Comparison of ENCODE assay signal across 1 cellular context in genomic region chr17:81131486-81132196, GRCh38.
TF ChIP-seq lines count a peak whose summit lies in the region.

No MANE protein-coding gene starts in this region.

TF ChIP-seq in HepG2, 621 proteins besides CTCF, POLR2A, EP300 and RAD21 (continues in another document):
- TF ChIP-seq, protein P1, sequence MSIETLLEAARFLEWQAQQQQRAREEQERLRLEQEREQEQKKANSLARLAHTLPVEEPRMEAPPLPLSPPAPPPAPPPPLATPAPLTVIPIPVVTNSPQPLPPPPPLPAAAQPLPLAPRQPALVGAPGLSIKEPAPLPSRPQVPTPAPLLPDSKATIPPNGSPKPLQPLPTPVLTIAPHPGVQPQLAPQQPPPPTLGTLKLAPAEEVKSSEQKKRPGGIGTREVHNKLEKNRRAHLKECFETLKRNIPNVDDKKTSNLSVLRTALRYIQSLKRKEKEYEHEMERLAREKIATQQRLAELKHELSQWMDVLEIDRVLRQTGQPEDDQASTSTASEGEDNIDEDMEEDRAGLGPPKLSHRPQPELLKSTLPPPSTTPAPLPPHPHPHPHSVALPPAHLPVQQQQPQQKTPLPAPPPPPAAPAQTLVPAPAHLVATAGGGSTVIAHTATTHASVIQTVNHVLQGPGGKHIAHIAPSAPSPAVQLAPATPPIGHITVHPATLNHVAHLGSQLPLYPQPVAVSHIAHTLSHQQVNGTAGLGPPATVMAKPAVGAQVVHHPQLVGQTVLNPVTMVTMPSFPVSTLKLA (IDR thresholded peaks at IDR 0.05), result no peak
- TF ChIP-seq FOXO1 (CRISPR knock-in tag; IDR thresholded peaks at IDR 0.05), result no peak
- TF ChIP-seq KDM5A (IDR thresholded peaks at IDR 0.05; ENCODE audit: borderline replicate concordance, low read length), result no peak
- TF ChIP-seq NR2C2 (CRISPR knock-in tag; IDR thresholded peaks at IDR 0.05; ENCODE audit: borderline replicate concordance), result 0 out of 2 replicates have a peak, but pooled peaks have one; percentile 5
- TF ChIP-seq, protein P2, sequence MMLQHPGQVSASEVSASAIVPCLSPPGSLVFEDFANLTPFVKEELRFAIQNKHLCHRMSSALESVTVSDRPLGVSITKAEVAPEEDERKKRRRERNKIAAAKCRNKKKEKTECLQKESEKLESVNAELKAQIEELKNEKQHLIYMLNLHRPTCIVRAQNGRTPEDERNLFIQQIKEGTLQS (CRISPR knock-in tag; IDR thresholded peaks at IDR 0.05), result no peak
- TF ChIP-seq ZNF597 (CRISPR knock-in tag; IDR thresholded peaks at IDR 0.05), result no peak
- TF ChIP-seq ZNF224 (CRISPR knock-in tag; IDR thresholded peaks at IDR 0.05), result no peak
- TF ChIP-seq, protein P3, sequence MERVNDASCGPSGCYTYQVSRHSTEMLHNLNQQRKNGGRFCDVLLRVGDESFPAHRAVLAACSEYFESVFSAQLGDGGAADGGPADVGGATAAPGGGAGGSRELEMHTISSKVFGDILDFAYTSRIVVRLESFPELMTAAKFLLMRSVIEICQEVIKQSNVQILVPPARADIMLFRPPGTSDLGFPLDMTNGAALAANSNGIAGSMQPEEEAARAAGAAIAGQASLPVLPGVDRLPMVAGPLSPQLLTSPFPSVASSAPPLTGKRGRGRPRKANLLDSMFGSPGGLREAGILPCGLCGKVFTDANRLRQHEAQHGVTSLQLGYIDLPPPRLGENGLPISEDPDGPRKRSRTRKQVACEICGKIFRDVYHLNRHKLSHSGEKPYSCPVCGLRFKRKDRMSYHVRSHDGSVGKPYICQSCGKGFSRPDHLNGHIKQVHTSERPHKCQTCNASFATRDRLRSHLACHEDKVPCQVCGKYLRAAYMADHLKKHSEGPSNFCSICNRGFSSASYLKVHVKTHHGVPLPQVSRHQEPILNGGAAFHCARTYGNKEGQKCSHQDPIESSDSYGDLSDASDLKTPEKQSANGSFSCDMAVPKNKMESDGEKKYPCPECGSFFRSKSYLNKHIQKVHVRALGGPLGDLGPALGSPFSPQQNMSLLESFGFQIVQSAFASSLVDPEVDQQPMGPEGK (CRISPR knock-in tag; IDR thresholded peaks at IDR 0.05), result peak; percentile 56; the same call in 1 of the 2 replicates
- 0 out of 2 replicates have a peak, but pooled peaks have one; percentile 8 for TF ChIP-seq ZNF646 (CRISPR knock-in tag; IDR thresholded peaks at IDR 0.05)
- peak; percentile 60; the same call in 1 of the 2 replicates for TF ChIP-seq HNRNPL (IDR thresholded peaks at IDR 0.05; ENCODE audit: low read depth, low read length)
- no peak for TF ChIP-seq CEBPG (CRISPR knock-in tag; IDR thresholded peaks at IDR 0.05)
- no peak for TF ChIP-seq HOXA3 (CRISPR knock-in tag; IDR thresholded peaks at IDR 0.05)
- no peak for TF ChIP-seq DNMT1 (CRISPR knock-in tag; IDR thresholded peaks at IDR 0.05)
- no peak for TF ChIP-seq ZMYM2 (CRISPR knock-in tag; IDR thresholded peaks at IDR 0.05)
- no peak for TF ChIP-seq CC2D1A (CRISPR knock-in tag; IDR thresholded peaks at IDR 0.05)
- TF ChIP-seq KLF6 (CRISPR knock-in tag; IDR thresholded peaks at IDR 0.05), result no peak
- TF ChIP-seq, protein P4, sequence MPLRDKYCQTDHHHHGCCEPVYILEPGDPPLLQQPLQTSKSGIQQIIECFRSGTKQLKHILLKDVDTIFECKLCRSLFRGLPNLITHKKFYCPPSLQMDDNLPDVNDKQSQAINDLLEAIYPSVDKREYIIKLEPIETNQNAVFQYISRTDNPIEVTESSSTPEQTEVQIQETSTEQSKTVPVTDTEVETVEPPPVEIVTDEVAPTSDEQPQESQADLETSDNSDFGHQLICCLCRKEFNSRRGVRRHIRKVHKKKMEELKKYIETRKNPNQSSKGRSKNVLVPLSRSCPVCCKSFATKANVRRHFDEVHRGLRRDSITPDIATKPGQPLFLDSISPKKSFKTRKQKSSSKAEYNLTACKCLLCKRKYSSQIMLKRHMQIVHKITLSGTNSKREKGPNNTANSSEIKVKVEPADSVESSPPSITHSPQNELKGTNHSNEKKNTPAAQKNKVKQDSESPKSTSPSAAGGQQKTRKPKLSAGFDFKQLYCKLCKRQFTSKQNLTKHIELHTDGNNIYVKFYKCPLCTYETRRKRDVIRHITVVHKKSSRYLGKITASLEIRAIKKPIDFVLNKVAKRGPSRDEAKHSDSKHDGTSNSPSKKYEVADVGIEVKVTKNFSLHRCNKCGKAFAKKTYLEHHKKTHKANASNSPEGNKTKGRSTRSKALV (CRISPR knock-in tag; IDR thresholded peaks at IDR 0.05), result 0 out of 2 replicates have a peak, but pooled peaks have one; percentile 6
- no peak for TF ChIP-seq ZNF503 (CRISPR knock-in tag; IDR thresholded peaks at IDR 0.05)
- no peak for TF ChIP-seq ZBTB21 (CRISPR knock-in tag; IDR thresholded peaks at IDR 0.05)
- TF ChIP-seq UBTF (CRISPR knock-in tag; IDR thresholded peaks at IDR 0.05), result no peak
- no peak for TF ChIP-seq ZNF33B (CRISPR knock-in tag; IDR thresholded peaks at IDR 0.05)
- TF ChIP-seq, protein P5, sequence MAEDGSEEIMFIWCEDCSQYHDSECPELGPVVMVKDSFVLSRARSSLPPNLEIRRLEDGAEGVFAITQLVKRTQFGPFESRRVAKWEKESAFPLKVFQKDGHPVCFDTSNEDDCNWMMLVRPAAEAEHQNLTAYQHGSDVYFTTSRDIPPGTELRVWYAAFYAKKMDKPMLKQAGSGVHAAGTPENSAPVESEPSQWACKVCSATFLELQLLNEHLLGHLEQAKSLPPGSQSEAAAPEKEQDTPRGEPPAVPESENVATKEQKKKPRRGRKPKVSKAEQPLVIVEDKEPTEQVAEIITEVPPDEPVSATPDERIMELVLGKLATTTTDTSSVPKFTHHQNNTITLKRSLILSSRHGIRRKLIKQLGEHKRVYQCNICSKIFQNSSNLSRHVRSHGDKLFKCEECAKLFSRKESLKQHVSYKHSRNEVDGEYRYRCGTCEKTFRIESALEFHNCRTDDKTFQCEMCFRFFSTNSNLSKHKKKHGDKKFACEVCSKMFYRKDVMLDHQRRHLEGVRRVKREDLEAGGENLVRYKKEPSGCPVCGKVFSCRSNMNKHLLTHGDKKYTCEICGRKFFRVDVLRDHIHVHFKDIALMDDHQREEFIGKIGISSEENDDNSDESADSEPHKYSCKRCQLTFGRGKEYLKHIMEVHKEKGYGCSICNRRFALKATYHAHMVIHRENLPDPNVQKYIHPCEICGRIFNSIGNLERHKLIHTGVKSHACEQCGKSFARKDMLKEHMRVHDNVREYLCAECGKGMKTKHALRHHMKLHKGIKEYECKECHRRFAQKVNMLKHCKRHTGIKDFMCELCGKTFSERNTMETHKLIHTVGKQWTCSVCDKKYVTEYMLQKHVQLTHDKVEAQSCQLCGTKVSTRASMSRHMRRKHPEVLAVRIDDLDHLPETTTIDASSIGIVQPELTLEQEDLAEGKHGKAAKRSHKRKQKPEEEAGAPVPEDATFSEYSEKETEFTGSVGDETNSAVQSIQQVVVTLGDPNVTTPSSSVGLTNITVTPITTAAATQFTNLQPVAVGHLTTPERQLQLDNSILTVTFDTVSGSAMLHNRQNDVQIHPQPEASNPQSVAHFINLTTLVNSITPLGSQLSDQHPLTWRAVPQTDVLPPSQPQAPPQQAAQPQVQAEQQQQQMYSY (CRISPR knock-in tag; IDR thresholded peaks at IDR 0.05), result no peak
- TF ChIP-seq, protein P6, sequence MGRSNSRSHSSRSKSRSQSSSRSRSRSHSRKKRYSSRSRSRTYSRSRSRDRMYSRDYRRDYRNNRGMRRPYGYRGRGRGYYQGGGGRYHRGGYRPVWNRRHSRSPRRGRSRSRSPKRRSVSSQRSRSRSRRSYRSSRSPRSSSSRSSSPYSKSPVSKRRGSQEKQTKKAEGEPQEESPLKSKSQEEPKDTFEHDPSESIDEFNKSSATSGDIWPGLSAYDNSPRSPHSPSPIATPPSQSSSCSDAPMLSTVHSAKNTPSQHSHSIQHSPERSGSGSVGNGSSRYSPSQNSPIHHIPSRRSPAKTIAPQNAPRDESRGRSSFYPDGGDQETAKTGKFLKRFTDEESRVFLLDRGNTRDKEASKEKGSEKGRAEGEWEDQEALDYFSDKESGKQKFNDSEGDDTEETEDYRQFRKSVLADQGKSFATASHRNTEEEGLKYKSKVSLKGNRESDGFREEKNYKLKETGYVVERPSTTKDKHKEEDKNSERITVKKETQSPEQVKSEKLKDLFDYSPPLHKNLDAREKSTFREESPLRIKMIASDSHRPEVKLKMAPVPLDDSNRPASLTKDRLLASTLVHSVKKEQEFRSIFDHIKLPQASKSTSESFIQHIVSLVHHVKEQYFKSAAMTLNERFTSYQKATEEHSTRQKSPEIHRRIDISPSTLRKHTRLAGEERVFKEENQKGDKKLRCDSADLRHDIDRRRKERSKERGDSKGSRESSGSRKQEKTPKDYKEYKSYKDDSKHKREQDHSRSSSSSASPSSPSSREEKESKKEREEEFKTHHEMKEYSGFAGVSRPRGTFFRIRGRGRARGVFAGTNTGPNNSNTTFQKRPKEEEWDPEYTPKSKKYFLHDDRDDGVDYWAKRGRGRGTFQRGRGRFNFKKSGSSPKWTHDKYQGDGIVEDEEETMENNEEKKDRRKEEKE (IDR thresholded peaks at IDR 0.05), result no peak
- TF ChIP-seq ZNF816 (CRISPR knock-in tag; IDR thresholded peaks at IDR 0.05; ENCODE audit: borderline replicate concordance), result no peak
- TF ChIP-seq ZNF773 (CRISPR knock-in tag; IDR thresholded peaks at IDR 0.05; ENCODE audit: borderline replicate concordance), result no peak
- TF ChIP-seq DNMT3B (CRISPR knock-in tag; conservative IDR thresholded peaks at IDR 0.05), result no peak
- TF ChIP-seq SIX1 (CRISPR knock-in tag; IDR thresholded peaks at IDR 0.05; ENCODE audit: borderline replicate concordance), result no peak
- TF ChIP-seq TEAD3 (CRISPR knock-in tag; optimal IDR thresholded peaks at IDR 0.05; ENCODE audit: borderline replicate concordance), result peak; percentile 45
- TF ChIP-seq MYNN (CRISPR knock-in tag; IDR thresholded peaks at IDR 0.05; ENCODE audit: low read depth), result peak; percentile 98; the same call in 1 of the 2 replicates
